ENCODE assay signal across 26 cellular contexts in genomic region chr11:44179173-44179572, GRCh38.
DNase-seq lines count a peak whose midpoint lies in the region; ATAC-seq, FAIRE-seq and TF ChIP-seq lines count a peak whose summit lies in the region.
"Had no signal": no experiment of that assay in that cellular context is flagged by ENCODE, and none has a peak within 500 bp of the region (broad histone marks: within the 10 kb centered on the region; RNA-seq: fewer than 3 reads in every experiment).

No MANE protein-coding gene starts in this region.

- TF ChIP-seq CTCF in GM23338 (conservative IDR thresholded peaks at IDR 0.05; ENCODE audit: low read depth in 2 of 2) (no peak), astrocyte (IDR thresholded peaks at IDR 0.05; ENCODE audit: insufficient read depth, low read depth, low read length) (no peak), GM10248 (IDR thresholded peaks at IDR 0.05; ENCODE audit: control extremely low read depth, extremely low read depth, low read depth, missing control alignments) (no peak)

- H3K27ac Mint-ChIP-seq in GM23338 = no peak overlapping the region; the same call in 1 of the 2 replicates
- H3K27ac Mint-ChIP-seq in astrocyte (ENCODE audit: unreplicated experiment) = peak overlapping the region; percentile 0
- H3K27ac Mint-ChIP-seq: activated CD8-positive, alpha-beta memory T cell treated with anti-CD3 and anti-CD28 coated beads, Interleukin-2, amount 10 ng/mL, durations not matched to agents 7 days and 5 days; activated naive CD8-positive, alpha-beta T cell treated with anti-CD3 and anti-CD28 coated beads for 36 hours; activated T-helper 2 cell treated with anti-CD3 and anti-CD28 coated beads, Interferon-gamma antibody, Interleukin-2, Interleukin-4, amounts not matched to agents 10 μg/mL and 5 μg/mL and 100 μg/mL, durations not matched to agents 14 hours and 24 hours and 36 hours; CD4-positive, alpha-beta T cell; dendritic cell treated with granulocyte-macrophage colony-stimulating factor and Interleukin-4, amounts not matched to agents 40 ng/mL and 50 ng/mL, for 4 days; natural killer cell had no signal

- H3K36me3 Mint-ChIP-seq in GM23338 (ENCODE audit: low read depth) = no peaks in the 10 kb centered on the region
- no peaks in the 10 kb centered on the region for H3K36me3 Mint-ChIP-seq in astrocyte (ENCODE audit: low read depth, unreplicated experiment)
- H3K36me3 Mint-ChIP-seq: activated CD8-positive, alpha-beta memory T cell treated with anti-CD3 and anti-CD28 coated beads, Interleukin-2, amount 10 ng/mL, durations not matched to agents 7 days and 5 days; natural killer cell had no signal

- no peak overlapping the region for H2AFZ ChIP-seq in GM23338
- H2AFZ ChIP-seq in astrocyte (ENCODE audit: low read depth, low read length) = no peak overlapping the region

- H3K9me2 ChIP-seq in GM23338 (ENCODE audit: insufficient read depth) = no peaks in the 10 kb centered on the region

- H3K4me3 ChIP-seq in GM23338 (no peak overlapping the region), astrocyte (ENCODE audit: insufficient read depth, low read depth, low read length) (no peak overlapping the region)
- H3K4me3 ChIP-seq: A549, breast epithelium, gastroesophageal sphincter, pancreas, testis, vagina had no signal

- H3K4me1 Mint-ChIP-seq in GM23338 (peaks cover 23% of the 10 kb centered on the region), astrocyte (ENCODE audit: low read depth, unreplicated experiment) (peaks cover 18% of the 10 kb centered on the region)
- H3K4me1 Mint-ChIP-seq: activated CD8-positive, alpha-beta memory T cell treated with anti-CD3 and anti-CD28 coated beads, Interleukin-2, amount 10 ng/mL, durations not matched to agents 7 days and 5 days; activated naive CD8-positive, alpha-beta T cell treated with anti-CD3 and anti-CD28 coated beads for 36 hours had no signal

- H3K27ac ChIP-seq in GM23338 (ENCODE audit: low read depth) (peak overlapping the region; percentile 30; the same call in 1 of the 2 replicates), astrocyte (ENCODE audit: low read depth, low read length) (no peak overlapping the region)
- H3K27ac ChIP-seq: A549, breast epithelium, gastroesophageal sphincter, pancreas, testis, vagina had no signal

- H3K79me2 ChIP-seq in GM23338 (replicated peaks; ENCODE audit: insufficient read depth) = 0 out of 2 replicates have a peak, but pooled peaks cover 5% of the 10 kb centered on the region
- H3K79me2 ChIP-seq in astrocyte (ENCODE audit: insufficient read depth, low read length) = no peaks in the 10 kb centered on the region

- H3K4me1 ChIP-seq in GM23338 (ENCODE audit: insufficient read depth) = peaks cover 14% of the 10 kb centered on the region
- H3K4me1 ChIP-seq in astrocyte (ENCODE audit: insufficient read depth, low read length) = no peaks in the 10 kb centered on the region
- H3K4me1 ChIP-seq: A549, breast epithelium, pancreas, testis had no signal

- H3K27me3 Mint-ChIP-seq in GM23338 (ENCODE audit: insufficient read depth, low read depth, poor library complexity) = no peaks in the 10 kb centered on the region
- H3K27me3 Mint-ChIP-seq in astrocyte (ENCODE audit: low read depth, unreplicated experiment) = no peaks in the 10 kb centered on the region
- H3K27me3 Mint-ChIP-seq: activated CD8-positive, alpha-beta memory T cell treated with anti-CD3 and anti-CD28 coated beads, Interleukin-2, amount 10 ng/mL, durations not matched to agents 7 days and 5 days; activated naive CD8-positive, alpha-beta T cell treated with anti-CD3 and anti-CD28 coated beads for 36 hours; CD4-positive, alpha-beta T cell; dendritic cell treated with granulocyte-macrophage colony-stimulating factor and Interleukin-4, amounts not matched to agents 40 ng/mL and 50 ng/mL, for 4 days had no signal

- no peak overlapping the region for H3K9ac ChIP-seq in astrocyte (ENCODE audit: low read length)

- CTCF ChIA-PET in GM10248 (lab: Yijun Ruan, JAX) = interaction anchor here (1.4 kb wide), 1 partner anchor 10 kb away, joined by 6 read pairs; no protein-coding TSS in a partner anchor

- FAIRE-seq in astrocyte (lab: Jason Lieb, UNC) = no peak
- FAIRE-seq: A549, endothelial cell of umbilical vein, pancreas had no signal

- H4K20me1 ChIP-seq in GM23338 (replicated peaks; ENCODE audit: insufficient read depth) = no peaks in the 10 kb centered on the region; the same call in 1 of the 2 replicates
- H4K20me1 ChIP-seq in astrocyte (ENCODE audit: insufficient read depth, low read length) = peaks cover 10% of the 10 kb centered on the region

- DNase-seq in AG08395 (ENCODE audit: low spot score) = peak; percentile 15
- no peak for DNase-seq in GM23338 (ENCODE audit: low spot score)
- DNase-seq in astrocyte (ENCODE audit: low read depth) = peak; percentile 35
- DNase-seq in left kidney (ENCODE audit: low read depth, low spot score) = peak; percentile 90
- no peak for DNase-seq in RPMI8226
- no peak for DNase-seq in GM10248 (ENCODE audit: extremely low spot score)
- DNase-seq: activated CD4-positive, alpha-beta T cell treated with anti-CD3 and anti-CD28 coated beads for 4 hours; activated CD8-positive, alpha-beta memory T cell treated with anti-CD3 and anti-CD28 coated beads, Interleukin-2, amount 10 ng/mL, durations not matched to agents 7 days and 5 days; activated naive CD8-positive, alpha-beta T cell treated with anti-CD3 and anti-CD28 coated beads for 36 hours; CD4-positive, alpha-beta T cell; DMS53; HCEC 1CT; natural killer cell; NCI-H1105 treated with DMSO at 0.1 percent for 48 hours; NCI-H524; pancreas; testis had no signal

- H3K4me2 ChIP-seq in GM23338 = no peak overlapping the region
- no peak overlapping the region for H3K4me2 ChIP-seq in astrocyte (ENCODE audit: low read length)
- H3K4me2 ChIP-seq: A549 had no signal

- H3K9me3 ChIP-seq in astrocyte (ENCODE audit: insufficient read depth, low read depth, low read length) = no peaks in the 10 kb centered on the region
- H3K9me3 ChIP-seq: A549, breast epithelium, gastroesophageal sphincter, pancreas, testis, vagina had no signal

- H3K9me3 Mint-ChIP-seq in GM23338 (no peaks in the 10 kb centered on the region), astrocyte (ENCODE audit: unreplicated experiment) (no peaks in the 10 kb centered on the region)
- H3K9me3 Mint-ChIP-seq: activated naive CD8-positive, alpha-beta T cell treated with anti-CD3 and anti-CD28 coated beads for 36 hours; activated T-helper 2 cell treated with anti-CD3 and anti-CD28 coated beads, Interferon-gamma antibody, Interleukin-2, Interleukin-4, amounts not matched to agents 10 μg/mL and 5 μg/mL and 100 μg/mL, durations not matched to agents 14 hours and 24 hours and 36 hours; CD4-positive, alpha-beta T cell; dendritic cell treated with granulocyte-macrophage colony-stimulating factor and Interleukin-4, amounts not matched to agents 40 ng/mL and 50 ng/mL, for 4 days; natural killer cell had no signal

- ATAC-seq in GM23338 (no peak), HG02759 (IDR thresholded peaks at IDR 0.05; ENCODE audit: unreplicated experiment) (no peak), HG03565 (IDR thresholded peaks at IDR 0.05; ENCODE audit: unreplicated experiment) (no peak)
- ATAC-seq: activated CD8-positive, alpha-beta memory T cell treated with anti-CD3 and anti-CD28 coated beads, Interleukin-2, amount 10 ng/mL, durations not matched to agents 7 days and 5 days; gastroesophageal sphincter; natural killer cell; pancreas had no signal

- H3F3A ChIP-seq in GM23338 (replicated peaks; ENCODE audit: low read depth) = no peaks in the 10 kb centered on the region

- POLR2A ChIA-PET in GM10248 (lab: Yijun Ruan, JAX) = no interaction called here

- H3K4me3 Mint-ChIP-seq in GM23338 = no peak overlapping the region
- no peak overlapping the region for H3K4me3 Mint-ChIP-seq in astrocyte (ENCODE audit: unreplicated experiment)
- H3K4me3 Mint-ChIP-seq: activated CD8-positive, alpha-beta memory T cell treated with anti-CD3 and anti-CD28 coated beads, Interleukin-2, amount 10 ng/mL, durations not matched to agents 7 days and 5 days; activated naive CD8-positive, alpha-beta T cell treated with anti-CD3 and anti-CD28 coated beads for 36 hours; CD4-positive, alpha-beta T cell; dendritic cell treated with granulocyte-macrophage colony-stimulating factor and Interleukin-4, amounts not matched to agents 40 ng/mL and 50 ng/mL, for 4 days; natural killer cell had no signal

- H3K27me3 ChIP-seq in GM23338 (ENCODE audit: insufficient read depth) (no peaks in the 10 kb centered on the region), astrocyte (ENCODE audit: insufficient read depth, low read length) (no peaks in the 10 kb centered on the region)
- H3K27me3 ChIP-seq: breast epithelium, gastroesophageal sphincter, pancreas, testis, vagina had no signal

- H3K36me3 ChIP-seq in GM23338 (ENCODE audit: insufficient read depth) (no peaks in the 10 kb centered on the region), astrocyte (ENCODE audit: insufficient read depth, low read length) (no peaks in the 10 kb centered on the region)
- H3K36me3 ChIP-seq: breast epithelium, pancreas, vagina had no signal

TF ChIP-seq in GM23338, 12 proteins besides CTCF, POLR2A, EP300 and RAD21:
- TF ChIP-seq CREB1 (CRISPR knock-in tag; IDR thresholded peaks at IDR 0.05; ENCODE audit: low read depth) (no peak), ETS1 (IDR thresholded peaks at IDR 0.05) (no peak)
TF ChIP-seq in GM23338: peak in this region for 0.

Comparison
In these comparisons a context has a peak if more than half of its experiments do, and no peak if none do; other contexts are left out.
1. DNase-seq: peak in AG08395 (single experiment), astrocyte (single experiment) and left kidney (single experiment); none in GM23338 (single experiment), RPMI8226 (single experiment) and GM10248 (single experiment).